In genomic region chr7:74656911-74657691, GRCh38 we compare ENCODE assay signal across 8 cellular contexts. TPM values are rescaled to one million over a fixed set of nuclear protein-coding genes. Genes with fewer than 3 reads are reported as not detected.
DNase-seq lines count a peak whose midpoint lies in the region; ATAC-seq and TF ChIP-seq lines count a peak whose summit lies in the region.

No MANE protein-coding gene starts in this region.

- no peaks in the 10 kb centered on the region for H3K9me2 ChIP-seq in PC-3 (replicated peaks; ENCODE audit: low read length)

- H3K9me3 ChIP-seq in PC-3 (ENCODE audit: low read length) (no peaks in the 10 kb centered on the region), esophagus (ENCODE audit: control insufficient read depth in 2 of 2, insufficient read depth in 1 of 2, low read depth in 1 of 2, low read length in 1 of 2) (no peaks in the 10 kb centered on the region), muscle layer of colon (ENCODE audit: low read length) (no peaks in the 10 kb centered on the region)

- POLR2A ChIA-PET in PC-3 (lab: Charles Lee; ENCODE audit: unreplicated experiment): interaction anchor here (0.7 to 0.8 kb wide), 5 partner anchors 20 to 82 kb away, joined by 3 to 20 read pairs (median 19); no protein-coding TSS in a partner anchor

- H3K4me2 ChIP-seq in PC-3 (ENCODE audit: low read length): peak overlapping the region; percentile 100

- peaks cover 36% of the 10 kb centered on the region for H3K36me3 Mint-ChIP-seq in activated T-cell treated with anti-CD3 and anti-CD28 coated beads, Interleukin-2, amount 50 U/mL, for 24 hours (ENCODE audit: low read depth)

- TF ChIP-seq CTCF in PC-3 (conservative IDR thresholded peaks at IDR 0.05; ENCODE audit: low read depth, low read length): no peak

- peak overlapping the region; percentile 94 for H2AFZ ChIP-seq in PC-3 (ENCODE audit: low read length)

- no peaks in the 10 kb centered on the region for H3K27me3 Mint-ChIP-seq in activated T-cell treated with anti-CD3 and anti-CD28 coated beads, Interleukin-2, amount 50 U/mL, for 24 hours

- H3K9ac ChIP-seq in PC-3 (ENCODE audit: low read length): peak overlapping the region; percentile 98
- peak overlapping the region; percentile 76 for H3K9ac ChIP-seq in muscle layer of colon (ENCODE audit: low read length)

- intact Hi-C loops in PC-3 (cut with micrococcal nuclease): loop anchor here (1.0 to 2.0 kb wide), 2 partner anchors 20 to 32 kb away; no protein-coding TSS in a partner anchor

- DNase-seq in DMS53 treated with DMSO at 0.1 percent for 48 hours (lab: John Stamatoyannopoulos, UW; ENCODE audit: unreplicated experiment) (peak; percentile 95), PC-3 (peak; percentile 95)
- DNase-seq in Jurkat, Clone E6-1 (ENCODE audit: low read depth, low spot score): peak; percentile 95
- peak; percentile 98 for DNase-seq in activated T-cell treated with anti-CD3 and anti-CD28 coated beads, Interleukin-2, amount 50 U/mL, for 24 hours
- peak; percentile 99 for DNase-seq in stimulated activated CD8-positive, alpha-beta memory T cell treated with anti-CD3 and anti-CD28 coated beads, Interleukin-4, amount 100 ng/mL, for 48 hours

- H3K4me3 ChIP-seq in Jurkat, Clone E6-1 (ENCODE audit: low read length): peak overlapping the region; percentile 87
- H3K4me3 ChIP-seq in PC-3 (ENCODE audit: low read length) (peak overlapping the region; percentile 95), esophagus (ENCODE audit: low read depth in 1 of 2, low read length in 2 of 2) (peak overlapping the region; percentile 67 to 99), muscle layer of colon (ENCODE audit: low read depth in 1 of 2, low read length in 2 of 2) (peak overlapping the region; percentile 90 to 94)

- CTCF ChIA-PET in PC-3 (lab: Charles Lee): interaction anchor here (0.5 to 0.7 kb wide), 4 partner anchors 64 to 345 kb away, joined by 3 to 9 read pairs (median 6); no protein-coding TSS in a partner anchor

- H3K79me2 ChIP-seq in PC-3 (ENCODE audit: low read length): peaks cover 41% of the 10 kb centered on the region

- peak overlapping the region; percentile 82 for H3K27ac ChIP-seq in PC-3 (ENCODE audit: low read length)
- peak overlapping the region; percentile 97 to 99 for H3K27ac ChIP-seq in esophagus (ENCODE audit: low read depth in 2 of 2, low read length in 1 of 2)
- peak overlapping the region; percentile 99 for H3K27ac ChIP-seq in muscle layer of colon (ENCODE audit: low read depth, low read length)

- ATAC-seq in GM21619 (IDR thresholded peaks at IDR 0.05; ENCODE audit: unreplicated experiment) (peak; percentile 56), PC-3 (peak; percentile 76)

- peaks cover 57% of the 10 kb centered on the region for H3K4me1 Mint-ChIP-seq in activated T-cell treated with anti-CD3 and anti-CD28 coated beads, Interleukin-2, amount 50 U/mL, for 24 hours (ENCODE audit: low read depth)

- no peaks in the 10 kb centered on the region for H3K9me3 Mint-ChIP-seq in activated T-cell treated with anti-CD3 and anti-CD28 coated beads, Interleukin-2, amount 50 U/mL, for 24 hours

- H3K36me3 ChIP-seq in PC-3 (ENCODE audit: low read depth, low read length) (no peaks in the 10 kb centered on the region), esophagus (ENCODE audit: control insufficient read depth in 2 of 2, insufficient read depth in 2 of 2, low read length in 1 of 2) (no peaks in the 10 kb centered on the region), muscle layer of colon (ENCODE audit: insufficient read depth, low read length) (no peaks in the 10 kb centered on the region)

- H3K4me1 ChIP-seq in PC-3 (ENCODE audit: insufficient read depth, low read length): peaks cover 45% of the 10 kb centered on the region
- peaks cover 3 to 5% of the 10 kb centered on the region in 2 donors for H3K4me1 ChIP-seq in esophagus (ENCODE audit: control insufficient read depth in 2 of 2, insufficient read depth in 2 of 2, low read length in 1 of 2)
- H3K4me1 ChIP-seq in muscle layer of colon (ENCODE audit: insufficient read depth, low read length): peaks cover 39% of the 10 kb centered on the region

- peaks cover 9% of the 10 kb centered on the region for H3F3A ChIP-seq in PC-3 (ENCODE audit: low read length, unreplicated experiment)

- peak overlapping the region; percentile 81 for H3K4me3 Mint-ChIP-seq in activated T-cell treated with anti-CD3 and anti-CD28 coated beads, Interleukin-2, amount 50 U/mL, for 24 hours

- H4K20me1 ChIP-seq in PC-3 (ENCODE audit: low read length): peaks cover 18% of the 10 kb centered on the region

- H3K27me3 ChIP-seq in PC-3 (ENCODE audit: low read length) (no peaks in the 10 kb centered on the region), esophagus (ENCODE audit: control insufficient read depth in 1 of 2, insufficient read depth in 2 of 2, low read length in 2 of 2) (no peaks in the 10 kb centered on the region), muscle layer of colon (ENCODE audit: control insufficient read depth in 1 of 2, insufficient read depth in 2 of 2, low read length in 2 of 2) (no peaks in the 10 kb centered on the region)

- BruUV-seq in PC-3 (replicated peaks; lab: Mats Ljungman, UMichigan): TSS peak; percentile 93

- H3K27ac Mint-ChIP-seq in activated T-cell treated with anti-CD3 and anti-CD28 coated beads, Interleukin-2, amount 50 U/mL, for 24 hours: peak overlapping the region; percentile 95

- WGBS in esophagus, 2 donors: 0 to 1% methylated on average over 57 to 59 of the region's 59 CpGs

RNA-seq across cellular contexts. Expression of gene GTF2I, which starts 0.4 kb away (rescaled TPM):
- 73.7 TPM for polyA plus RNA-seq in Jurkat, Clone E6-1 (2012; ENCODE audit: insufficient read depth, insufficient read length)
- 138 and 144 TPM in 2 replicates for total RNA-seq in PC-3 (2014; rRNA removed)
- polyA plus RNA-seq in esophagus: 10 to 100 TPM; 33.5 to 40.9 TPM

Comparison
In these comparisons a context has a peak if more than half of its experiments do, and no peak if none do; other contexts are left out.
1. Peak in every context shown above with its lines: DNase-seq, ATAC-seq, H3K4me3 ChIP-seq and H3K27ac ChIP-seq.